1 cellular context compared by ENCODE assay signal in the genomic region with DNA sequence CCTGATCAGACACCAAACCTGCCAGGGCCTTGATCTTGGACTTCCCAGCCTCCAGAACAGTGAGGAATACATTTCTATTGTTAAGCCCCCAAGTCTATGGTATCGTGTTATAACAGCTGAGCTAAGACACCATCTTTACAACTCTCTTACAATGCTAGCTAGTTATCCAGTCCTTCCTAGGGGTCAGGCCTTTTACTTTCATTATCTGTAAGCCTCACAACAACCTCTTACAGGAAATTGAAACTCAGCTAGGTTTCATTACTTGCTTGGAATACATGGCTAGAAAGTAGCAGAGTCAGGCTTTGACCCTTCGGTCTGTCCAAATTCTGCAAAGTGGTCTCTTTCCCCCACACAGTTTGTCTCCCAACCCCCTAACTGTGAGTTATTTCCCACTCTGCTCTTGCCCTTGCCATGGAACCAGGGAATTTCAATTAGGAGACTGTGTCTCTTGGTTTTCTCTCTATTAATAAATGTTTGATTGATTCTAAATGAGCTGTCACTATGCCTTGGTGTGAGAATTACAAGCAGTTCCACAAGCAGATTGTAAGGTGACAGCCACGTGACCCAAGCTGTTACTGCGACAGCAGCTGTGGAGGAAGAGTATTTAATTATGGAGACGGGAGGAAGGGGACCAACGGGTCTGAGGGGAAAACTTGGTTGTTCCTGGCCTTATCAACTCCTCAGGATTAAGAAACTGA.
TF ChIP-seq lines count a peak whose summit lies in the region.

No MANE protein-coding gene starts in this region.

TF ChIP-seq in HepG2, 621 proteins besides CTCF, POLR2A, EP300 and RAD21 (continued from another document):
- TF ChIP-seq, protein P1, sequence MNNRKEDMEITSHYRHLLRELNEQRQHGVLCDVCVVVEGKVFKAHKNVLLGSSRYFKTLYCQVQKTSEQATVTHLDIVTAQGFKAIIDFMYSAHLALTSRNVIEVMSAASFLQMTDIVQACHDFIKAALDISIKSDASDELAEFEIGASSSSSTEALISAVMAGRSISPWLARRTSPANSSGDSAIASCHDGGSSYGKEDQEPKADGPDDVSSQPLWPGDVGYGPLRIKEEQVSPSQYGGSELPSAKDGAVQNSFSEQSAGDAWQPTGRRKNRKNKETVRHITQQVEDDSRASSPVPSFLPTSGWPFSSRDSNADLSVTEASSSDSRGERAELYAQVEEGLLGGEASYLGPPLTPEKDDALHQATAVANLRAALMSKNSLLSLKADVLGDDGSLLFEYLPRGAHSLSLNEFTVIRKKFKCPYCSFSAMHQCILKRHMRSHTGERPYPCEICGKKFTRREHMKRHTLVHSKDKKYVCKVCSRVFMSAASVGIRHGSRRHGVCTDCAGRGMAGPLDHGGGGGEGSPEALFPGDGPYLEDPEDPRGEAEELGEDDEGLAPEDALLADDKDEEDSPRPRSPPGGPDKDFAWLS (CRISPR knock-in tag; IDR thresholded peaks at IDR 0.05; ENCODE audit: borderline replicate concordance), result no peak
- TF ChIP-seq CBX5 (CRISPR knock-in tag; IDR thresholded peaks at IDR 0.05; ENCODE audit: borderline replicate concordance) (no peak), ZNF709 (CRISPR knock-in tag; IDR thresholded peaks at IDR 0.05) (no peak), SRF (IDR thresholded peaks at IDR 0.05; ENCODE audit: low read depth, low read length) (no peak), MTF2 (CRISPR knock-in tag; IDR thresholded peaks at IDR 0.05; ENCODE audit: borderline replicate concordance) (no peak), ZC3H4 (CRISPR knock-in tag; IDR thresholded peaks at IDR 0.05; ENCODE audit: borderline replicate concordance) (no peak), ZNF17 (CRISPR knock-in tag; IDR thresholded peaks at IDR 0.05) (no peak), ZMYM3 (CRISPR knock-in tag; IDR thresholded peaks at IDR 0.05) (no peak), MZF1 (CRISPR knock-in tag; IDR thresholded peaks at IDR 0.05; ENCODE audit: borderline replicate concordance) (no peak), GTF3A (CRISPR knock-in tag; conservative IDR thresholded peaks at IDR 0.05) (no peak), ZNF382 (CRISPR knock-in tag; IDR thresholded peaks at IDR 0.05; ENCODE audit: borderline replicate concordance) (no peak), ZFP36L2 (CRISPR knock-in tag; IDR thresholded peaks at IDR 0.05) (no peak), ZNF235 (CRISPR knock-in tag; IDR thresholded peaks at IDR 0.05; ENCODE audit: borderline replicate concordance) (no peak)
- TF ChIP-seq, protein P2, sequence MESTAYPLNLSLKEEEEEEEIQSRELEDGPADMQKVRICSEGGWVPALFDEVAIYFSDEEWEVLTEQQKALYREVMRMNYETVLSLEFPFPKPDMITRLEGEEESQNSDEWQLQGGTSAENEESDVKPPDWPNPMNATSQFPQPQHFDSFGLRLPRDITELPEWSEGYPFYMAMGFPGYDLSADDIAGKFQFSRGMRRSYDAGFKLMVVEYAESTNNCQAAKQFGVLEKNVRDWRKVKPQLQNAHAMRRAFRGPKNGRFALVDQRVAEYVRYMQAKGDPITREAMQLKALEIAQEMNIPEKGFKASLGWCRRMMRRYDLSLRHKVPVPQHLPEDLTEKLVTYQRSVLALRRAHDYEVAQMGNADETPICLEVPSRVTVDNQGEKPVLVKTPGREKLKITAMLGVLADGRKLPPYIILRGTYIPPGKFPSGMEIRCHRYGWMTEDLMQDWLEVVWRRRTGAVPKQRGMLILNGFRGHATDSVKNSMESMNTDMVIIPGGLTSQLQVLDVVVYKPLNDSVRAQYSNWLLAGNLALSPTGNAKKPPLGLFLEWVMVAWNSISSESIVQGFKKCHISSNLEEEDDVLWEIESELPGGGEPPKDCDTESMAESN (CRISPR knock-in tag; conservative IDR thresholded peaks at IDR 0.05), result no peak
